ENCODE assay signal across 28 cellular contexts in genomic region chr11:18498039-18498438, GRCh38. TPM values are rescaled to one million over a fixed set of nuclear protein-coding genes. Genes with fewer than 3 reads are reported as not detected.
"Had no signal": no experiment of that assay in that cellular context is flagged by ENCODE, and none has a peak within 500 bp of the region (broad histone marks: within the 10 kb centered on the region; RNA-seq: fewer than 3 reads in every experiment).

No MANE protein-coding gene starts in this region.

- H3K4me1 ChIP-seq: adrenal gland had no signal

- H3K27ac Mint-ChIP-seq: activated naive CD4-positive, alpha-beta T cell treated with anti-CD3 and anti-CD28 coated beads for 36 hours; activated naive CD8-positive, alpha-beta T cell treated with anti-CD3 and anti-CD28 coated beads, Interleukin-2, amount 10 ng/mL, durations not matched to agents 7 days and 5 days; T-cell had no signal

- ATAC-seq: activated CD8-positive, alpha-beta T cell treated with anti-CD3 and anti-CD28 coated beads for 36 hours; Panc1; Right ventricle myocardium inferior; T-cell had no signal

- DNase-seq: activated CD4-positive, alpha-beta T cell treated with anti-CD3 and anti-CD28 coated beads for 4 hours; activated CD8-positive, alpha-beta memory T cell treated with anti-CD3 and anti-CD28 coated beads, Interleukin-2, amount 50 U/mL, for 48 hours; activated CD8-positive, alpha-beta T cell treated with anti-CD3 and anti-CD28 coated beads for 36 hours; activated gamma-delta T cell; activated naive CD4-positive, alpha-beta T cell treated with anti-CD3 and anti-CD28 coated beads for 36 hours; activated naive CD8-positive, alpha-beta T cell treated with anti-CD3 and anti-CD28 coated beads, Interleukin-2, amount 10 ng/mL, durations not matched to agents 7 days and 5 days; activated T-cell treated with anti-CD3 and anti-CD28 coated beads, Interleukin-2, amount 50 U/mL, for 1 hour; adrenal gland; anterior cingulate cortex; NCI-H1092 treated with DMSO at 0.1 percent for 48 hours; NCI-H1417 treated with DMSO at 0.1 percent for 48 hours; NCI-H1694; NCI-H2029 treated with DMSO at 0.1 percent for 48 hours; NCI-H345; NCI-H510A treated with DMSO at 0.1 percent for 48 hours; NCI-H69; NK-92 treated with Interleukin-12 subunit alpha and Interleukin-12 subunit beta, amount 100 ng/mL, for 24 hours; OCI-M1; RPMI8226; T-cell had no signal

- H3K27me3 Mint-ChIP-seq: activated CD8-positive, alpha-beta T cell treated with anti-CD3 and anti-CD28 coated beads for 36 hours; activated naive CD8-positive, alpha-beta T cell treated with anti-CD3 and anti-CD28 coated beads, Interleukin-2, amount 10 ng/mL, durations not matched to agents 7 days and 5 days; T-cell had no signal

- H3K4me3 Mint-ChIP-seq: activated CD8-positive, alpha-beta T cell treated with anti-CD3 and anti-CD28 coated beads for 36 hours; activated naive CD4-positive, alpha-beta T cell treated with anti-CD3 and anti-CD28 coated beads for 36 hours; activated naive CD8-positive, alpha-beta T cell treated with anti-CD3 and anti-CD28 coated beads, Interleukin-2, amount 10 ng/mL, durations not matched to agents 7 days and 5 days; T-cell had no signal

- H3K27ac ChIP-seq: adrenal gland, KMS-11, SK-N-MC, VCaP had no signal

- H3K4me3 ChIP-seq: adrenal gland, SK-N-MC had no signal

- H3K27me3 ChIP-seq: adrenal gland had no signal

- H3K9me3 ChIP-seq: adrenal gland had no signal

- H3K9me3 Mint-ChIP-seq: activated CD8-positive, alpha-beta T cell treated with anti-CD3 and anti-CD28 coated beads for 36 hours; activated naive CD4-positive, alpha-beta T cell treated with anti-CD3 and anti-CD28 coated beads for 36 hours; activated naive CD8-positive, alpha-beta T cell treated with anti-CD3 and anti-CD28 coated beads, Interleukin-2, amount 10 ng/mL, durations not matched to agents 7 days and 5 days; T-cell had no signal

RNA-seq across cellular contexts. Expression of gene LDHAL6A, which starts 42.4 kb away (rescaled TPM):
- total RNA-seq: activated CD8-positive, alpha-beta T cell treated with anti-CD3 and anti-CD28 coated beads for 36 hours; activated naive CD8-positive, alpha-beta T cell treated with anti-CD3 and anti-CD28 coated beads, Interleukin-2, amount 10 ng/mL, durations not matched to agents 7 days and 5 days; adrenal gland; cardiac septum; MCF 10A; Right ventricle myocardium inferior; T-helper 2 cell treated with Interferon-gamma antibody and Interleukin-4, amounts not matched to agents 100 ng/mL and 5 ng/mL, for 36 hours had no signal
